In the genomic region with DNA sequence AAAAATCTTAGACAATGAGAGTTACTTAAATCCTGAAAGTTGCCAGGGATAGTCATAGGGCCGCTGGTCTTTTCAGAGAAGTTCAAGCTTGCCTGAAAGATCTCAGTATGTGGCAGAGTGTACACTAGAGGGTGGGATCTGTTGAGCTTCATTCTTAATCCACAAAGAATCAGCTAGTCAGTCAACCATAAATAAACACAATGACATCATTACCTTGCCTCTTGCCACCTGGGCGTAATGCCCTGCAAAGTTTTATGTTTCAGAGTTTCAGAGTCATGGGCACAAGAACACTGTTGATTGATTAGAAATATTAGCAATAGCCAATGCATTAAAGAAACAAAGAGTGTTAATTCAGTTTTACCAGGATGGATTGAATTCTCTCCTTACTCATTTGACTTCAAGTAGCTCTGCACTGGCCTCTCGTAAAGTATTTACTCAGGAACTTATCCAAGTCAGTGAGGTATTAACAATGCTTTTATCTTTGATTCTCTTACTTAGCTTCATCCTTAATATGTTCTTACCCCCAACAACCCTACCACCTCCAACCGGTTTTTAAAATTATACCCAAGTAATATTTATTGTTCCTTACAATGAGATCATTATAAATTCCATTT, we compare ENCODE assay signal across 11 cellular contexts. TPM values are rescaled to one million over a fixed set of nuclear protein-coding genes. Genes with fewer than 3 reads are reported as not detected.
DNase-seq lines count a peak whose midpoint lies in the region; ATAC-seq and TF ChIP-seq lines count a peak whose summit lies in the region.
"Had no signal": no experiment of that assay in that cellular context is flagged by ENCODE, and none has a peak within 500 bp of the region (broad histone marks: within the 10 kb centered on the region; RNA-seq: fewer than 3 reads in every experiment).

No MANE protein-coding gene starts in this region.

- no peaks in the 10 kb centered on the region for H3F3A ChIP-seq in neural progenitor cell (ENCODE audit: low read depth)

- peak; percentile 65 for DNase-seq in DMS53 (lab: John Stamatoyannopoulos, UW)
- DNase-seq in NCI-H510A (lab: John Stamatoyannopoulos, UW) = peak; percentile 3
- peak; percentile 96 for DNase-seq in epithelial cell of esophagus (ENCODE audit: low read depth)
- peak; percentile 27 for DNase-seq in neural progenitor cell (ENCODE audit: low spot score)
- no peak for DNase-seq in SW480 (ENCODE audit: low spot score)
- no peak for DNase-seq in epidermal melanocyte (ENCODE audit: insufficient read length, low spot score)
- DNase-seq: aorta, BE2C, RPMI8226 had no signal

- no peaks in the 10 kb centered on the region for H3K27me3 Mint-ChIP-seq in neural progenitor cell (ENCODE audit: insufficient read depth, low read depth)

- no peak overlapping the region for H3K9ac ChIP-seq in neural progenitor cell

- no peak overlapping the region for H3K4me2 ChIP-seq in neural progenitor cell

- H3K27ac Mint-ChIP-seq in neural progenitor cell = peak overlapping the region; percentile 51

- peaks cover 1% of the 10 kb centered on the region for H3K36me3 Mint-ChIP-seq in neural progenitor cell

- H3K4me1 Mint-ChIP-seq in neural progenitor cell = peaks cover 25% of the 10 kb centered on the region

- ATAC-seq in GM21717 (IDR thresholded peaks at IDR 0.05; ENCODE audit: unreplicated experiment) = no peak
- ATAC-seq in GM19351 (IDR thresholded peaks at IDR 0.05; ENCODE audit: unreplicated experiment) = no peak

- no peaks in the 10 kb centered on the region for H3K9me3 Mint-ChIP-seq in neural progenitor cell

- TF ChIP-seq CTCF in epithelial cell of esophagus (IDR thresholded peaks at IDR 0.05; ENCODE audit: insufficient read depth, low read depth, low read length, missing control alignments) (peak; percentile 31), neural progenitor cell (IDR thresholded peaks at IDR 0.05) (no peak)

- H4K20me1 ChIP-seq in neural progenitor cell (ENCODE audit: low read depth) = no peaks in the 10 kb centered on the region

- H3K4me3 Mint-ChIP-seq in neural progenitor cell = no peak overlapping the region

- H3K4me3 ChIP-seq in epithelial cell of esophagus (ENCODE audit: low read length) = no peak overlapping the region
- no peak overlapping the region for H3K4me3 ChIP-seq in neural progenitor cell

- H3K9me3 ChIP-seq in neural progenitor cell (ENCODE audit: low read depth) = no peaks in the 10 kb centered on the region
- H3K9me3 ChIP-seq: BE2C had no signal

- no peaks in the 10 kb centered on the region for H3K79me2 ChIP-seq in neural progenitor cell (ENCODE audit: low read depth)

- no peak overlapping the region for H3K27ac ChIP-seq in neural progenitor cell

- H3K27me3 ChIP-seq in neural progenitor cell = no peaks in the 10 kb centered on the region
- H3K27me3 ChIP-seq: BE2C had no signal

- H3K4me1 ChIP-seq in neural progenitor cell = peaks cover 12% of the 10 kb centered on the region
- H3K4me1 ChIP-seq: BE2C had no signal

- no peak overlapping the region for H2AFZ ChIP-seq in neural progenitor cell (replicated peaks)

- no peaks in the 10 kb centered on the region for H3K36me3 ChIP-seq in neural progenitor cell
- H3K36me3 ChIP-seq: BE2C had no signal

RNA-seq across cellular contexts. Expression of a gene that starts 14.3 kb away (rescaled TPM):
- total RNA-seq in neural progenitor cell (ENCODE audit: low replicate concordance) = 0.47 and 1.1 TPM in 2 replicates

Comparison
In these comparisons a context has a peak if more than half of its experiments do, and no peak if none do; other contexts are left out.
1. DNase-seq: peak in DMS53 (single experiment), NCI-H510A (single experiment), epithelial cell of esophagus (single experiment) and neural progenitor cell (single experiment); none in SW480 (single experiment) and epidermal melanocyte (single experiment).